Comparison of ENCODE assay signal across 9 cellular contexts in genomic region chr19:50725932-50726230, GRCh38. TPM values are rescaled to one million over a fixed set of nuclear protein-coding genes. Genes with fewer than 3 reads are reported as not detected.
DNase-seq lines count a peak whose midpoint lies in the region; ATAC-seq and TF ChIP-seq lines count a peak whose summit lies in the region.
"Had no signal": no experiment of that assay in that cellular context is flagged by ENCODE, and none has a peak within 500 bp of the region (broad histone marks: within the 10 kb centered on the region; RNA-seq: fewer than 3 reads in every experiment).

No MANE protein-coding gene starts in this region.

- H3K36me3 Mint-ChIP-seq in GM23338 (ENCODE audit: low read depth) (peaks cover 18% of the 10 kb centered on the region), glutamatergic neuron (ENCODE audit: unreplicated experiment) (no peaks in the 10 kb centered on the region)

- H3K4me3 ChIP-seq in GM23338 (peak overlapping the region; percentile 88), WI38 (ENCODE audit: low read depth, low read length) (peak overlapping the region; percentile 72), skeletal muscle tissue (ENCODE audit: low read length in 3 of 3) (peak overlapping the region; percentile 63 to 79 (median 73))

- TF ChIP-seq CTCF in GM23338 (conservative IDR thresholded peaks at IDR 0.05; ENCODE audit: low read depth in 2 of 2): no peak
- TF ChIP-seq CTCF in WI38 (IDR thresholded peaks at IDR 0.05; ENCODE audit: low read depth, low read length): no peak
- TF ChIP-seq CTCF in glutamatergic neuron (IDR thresholded peaks at IDR 0.05; ENCODE audit: partially characterized antibody, unreplicated experiment): no peak
- TF ChIP-seq CTCF in GM13976 (IDR thresholded peaks at IDR 0.05; ENCODE audit: borderline replicate concordance, control extremely low read depth, extremely low read depth, insufficient read depth, missing control alignments): no peak

- no peaks in the 10 kb centered on the region for H3K4me1 Mint-ChIP-seq in GM23338
- peaks cover 18% of the 10 kb centered on the region for H3K4me1 Mint-ChIP-seq in glutamatergic neuron (ENCODE audit: low read depth, unreplicated experiment)

- H3K9me2 ChIP-seq in GM23338 (ENCODE audit: insufficient read depth): no peaks in the 10 kb centered on the region

- H3K4me2 ChIP-seq in GM23338: peak overlapping the region; percentile 99

- peaks cover 40% of the 10 kb centered on the region for H3K4me1 ChIP-seq in GM23338 (ENCODE audit: insufficient read depth)
- peaks cover 8 to 28% (median 16%) of the 10 kb centered on the region in 3 donors for H3K4me1 ChIP-seq in skeletal muscle tissue (ENCODE audit: control insufficient read depth in 3 of 3, insufficient read depth in 3 of 3, low read length in 3 of 3)

- H3K9me3 ChIP-seq in skeletal muscle tissue (ENCODE audit: control insufficient read depth in 3 of 3, low read length in 3 of 3): no peaks in the 10 kb centered on the region

- in situ Hi-C loops in GM13976 (cut with MboI; ENCODE audit: low sequenced_read_pairs, unreplicated experiment): no loop called here

- H3K79me2 ChIP-seq in GM23338 (replicated peaks; ENCODE audit: insufficient read depth): peaks cover 10% of the 10 kb centered on the region

- DNase-seq in GM23338 (ENCODE audit: low spot score): no peak
- DNase-seq in glutamatergic neuron: no peak
- no peak for DNase-seq in SKM-1 (lab: John Stamatoyannopoulos, UW; ENCODE audit: unreplicated experiment)
- DNase-seq in GM13976 (ENCODE audit: low spot score): no peak
- DNase-seq: foreskin melanocyte; stimulated activated CD4-positive, alpha-beta T cell treated with anti-CD3 and anti-CD28 coated beads, Interleukin-15, amount 100 ng/mL, for 24 hours had no signal

- H3K27me3 ChIP-seq in GM23338 (ENCODE audit: insufficient read depth): peaks cover 37% of the 10 kb centered on the region
- peaks cover 14 to 62% (median 39%) of the 10 kb centered on the region in 3 donors for H3K27me3 ChIP-seq in skeletal muscle tissue (ENCODE audit: control insufficient read depth in 3 of 3, insufficient read depth in 3 of 3, low read length in 3 of 3)

- no peak overlapping the region for H3K4me3 Mint-ChIP-seq in GM23338
- H3K4me3 Mint-ChIP-seq in glutamatergic neuron (ENCODE audit: unreplicated experiment): peak overlapping the region; percentile 95

- H2AFZ ChIP-seq in GM23338: no peak overlapping the region

- H3K27ac Mint-ChIP-seq in GM23338 (no peak overlapping the region), glutamatergic neuron (ENCODE audit: unreplicated experiment) (peak overlapping the region; percentile 96)

- H4K20me1 ChIP-seq in GM23338 (replicated peaks; ENCODE audit: insufficient read depth): no peaks in the 10 kb centered on the region; the same call in 1 of the 2 replicates

- ATAC-seq in GM23338: no peak
- no peak for ATAC-seq in HG03571 (IDR thresholded peaks at IDR 0.05; ENCODE audit: unreplicated experiment)

- 0 out of 2 replicates have a peak, but pooled peaks cover 2% of the 10 kb centered on the region for H3F3A ChIP-seq in GM23338 (replicated peaks; ENCODE audit: low read depth)

- no peak overlapping the region for H3K27ac ChIP-seq in GM23338 (ENCODE audit: low read depth)
- no peak overlapping the region for H3K27ac ChIP-seq in skeletal muscle tissue (ENCODE audit: low read depth, low read length)

- H3K27me3 Mint-ChIP-seq in GM23338 (ENCODE audit: insufficient read depth, low read depth, poor library complexity) (peaks cover 16% of the 10 kb centered on the region), glutamatergic neuron (ENCODE audit: unreplicated experiment) (peaks cover 24% of the 10 kb centered on the region)

- peak overlapping the region in 1 of 3 donors; percentile 66 for H3K9ac ChIP-seq in skeletal muscle tissue (ENCODE audit: low read depth in 1 of 3, low read length in 3 of 3)

- H3K9me3 Mint-ChIP-seq in GM23338 (peaks cover 95% of the 10 kb centered on the region), glutamatergic neuron (ENCODE audit: unreplicated experiment) (peaks cover 13% of the 10 kb centered on the region)

- no peaks in the 10 kb centered on the region for H3K36me3 ChIP-seq in GM23338 (ENCODE audit: insufficient read depth)
- H3K36me3 ChIP-seq in skeletal muscle tissue (ENCODE audit: control insufficient read depth in 3 of 3, insufficient read depth in 3 of 3, low read length in 3 of 3): no peaks in the 10 kb centered on the region

TF ChIP-seq in GM23338, 12 proteins besides CTCF, POLR2A, EP300 and RAD21:
- TF ChIP-seq POLR2AphosphoS5 (IDR thresholded peaks at IDR 0.05; ENCODE audit: low read depth) (no peak), NANOG (IDR thresholded peaks at IDR 0.05; ENCODE audit: borderline replicate concordance) (no peak), CREB1 (CRISPR knock-in tag; IDR thresholded peaks at IDR 0.05; ENCODE audit: low read depth) (no peak), ZNF114 (CRISPR knock-in tag; IDR thresholded peaks at IDR 0.05) (no peak), ZNF462 (CRISPR knock-in tag; IDR thresholded peaks at IDR 0.05) (no peak)

RNA-seq across cellular contexts. Expression of gene CLEC11A, which starts 2.7 kb away (rescaled TPM):
- 7.2 and 8.0 TPM in 2 replicates for total RNA-seq in GM23338 (2014; rRNA removed; shearing (Covaris generic))
- polyA plus RNA-seq in GM23338 (2016; fragmentation: Nextera tagmentation; extraction: Ambion mirVana): 15.5 and 18.5 TPM in 2 replicates
- total RNA-seq in glutamatergic neuron (ENCODE audit: unreplicated experiment): 4.0 TPM
- 11.5 TPM for total RNA-seq in skeletal muscle tissue

RNA-seq across cellular contexts. Expression of gene SHANK1, which starts 6.3 kb away (rescaled TPM):
- total RNA-seq in GM23338 (2014; rRNA removed; shearing (Covaris generic)): 3.3 and 4.1 TPM in 2 replicates
- 0.23 and 0.30 TPM in 2 replicates for polyA plus RNA-seq in GM23338 (2016; fragmentation: Nextera tagmentation; extraction: Ambion mirVana)
- total RNA-seq in glutamatergic neuron (ENCODE audit: unreplicated experiment) (19.0 TPM), skeletal muscle tissue (6.8 TPM)

RNA-seq across cellular contexts. Expression of gene GPR32, which starts 44.4 kb away (rescaled TPM):
- not detected in 2 replicates for total RNA-seq in GM23338 (2014; rRNA removed; shearing (Covaris generic))
- polyA plus RNA-seq in GM23338 (2016; fragmentation: Nextera tagmentation; extraction: Ambion mirVana): not detected in 2 replicates
- total RNA-seq in glutamatergic neuron (ENCODE audit: unreplicated experiment) (not detected), skeletal muscle tissue (not detected)
